16 cellular contexts compared by ENCODE assay signal in genomic region chr16:86824751-86825310, GRCh38.
DNase-seq lines count a peak whose midpoint lies in the region; ATAC-seq, FAIRE-seq and TF ChIP-seq lines count a peak whose summit lies in the region.
"Had no signal": no experiment of that assay in that cellular context is flagged by ENCODE, and none has a peak within 500 bp of the region (broad histone marks: within the 10 kb centered on the region; RNA-seq: fewer than 3 reads in every experiment).

No MANE protein-coding gene starts in this region.

- FAIRE-seq in RCC 7860 (lab: Jason Lieb, UNC) = no peak

- no peak overlapping the region for H2AFZ ChIP-seq in GM23338
- H2AFZ ChIP-seq in neuronal stem cell (ENCODE audit: low read length) = no peak overlapping the region

- H3K9ac ChIP-seq in endodermal cell (ENCODE audit: extremely low read depth, low read length, poor library complexity, severe bottlenecking) = no peak overlapping the region
- no peak overlapping the region for H3K9ac ChIP-seq in neuronal stem cell (ENCODE audit: low read depth, low read length, poor library complexity)

- H3K4me1 Mint-ChIP-seq in GM23338 (peaks cover 26% of the 10 kb centered on the region), endodermal cell (peaks cover 26% of the 10 kb centered on the region)
- peaks cover 0 to 3% of the 10 kb centered on the region in 2 donors for H3K4me1 Mint-ChIP-seq in natural killer cell treated with Interleukin-12 subunit alpha and Interleukin-12 subunit beta and Interleukin-15 and Interleukin-18, amount 100 ng/mL, for 72 hours (ENCODE audit: low read depth in 2 of 2)
- H3K4me1 Mint-ChIP-seq: B cell had no signal

- H3K79me1 ChIP-seq in neuronal stem cell (ENCODE audit: low read depth, low read length) = no peaks in the 10 kb centered on the region

- H3K9me3 Mint-ChIP-seq in GM23338 = no peaks in the 10 kb centered on the region
- H3K9me3 Mint-ChIP-seq in endodermal cell = peaks cover 6% of the 10 kb centered on the region
- no peaks in the 10 kb centered on the region for H3K9me3 Mint-ChIP-seq in natural killer cell treated with Interleukin-12 subunit alpha and Interleukin-12 subunit beta and Interleukin-15 and Interleukin-18, amount 100 ng/mL, for 72 hours

- peaks cover 13% of the 10 kb centered on the region; the same call in 1 of the 2 replicates for H3K9me2 ChIP-seq in GM23338 (ENCODE audit: insufficient read depth)

- H3K14ac ChIP-seq in neuronal stem cell (ENCODE audit: low read length) = no peak overlapping the region

- no peak overlapping the region for H4K8ac ChIP-seq in neuronal stem cell (ENCODE audit: low read depth, low read length)

- 72 to 76% methylated on average over 7 to 17 of the region's 18 CpGs for WGBS in endodermal cell (ENCODE audit: insufficient coverage in 1 of 2, insufficient read length in 1 of 2), 2 experiments
- WGBS in neuronal stem cell (ENCODE audit: extremely low coverage in 2 of 2, insufficient read length in 2 of 2, insufficient replicate concordance in 1 of 2), 2 donors = no CpG with 5 or more reads among the region's 18 CpGs

- peaks cover 14% of the 10 kb centered on the region for H3K27me3 Mint-ChIP-seq in GM23338 (ENCODE audit: insufficient read depth, low read depth, poor library complexity)
- peaks cover 54% of the 10 kb centered on the region for H3K27me3 Mint-ChIP-seq in endodermal cell (ENCODE audit: insufficient read depth)
- H3K27me3 Mint-ChIP-seq in natural killer cell treated with Interleukin-12 subunit alpha and Interleukin-12 subunit beta and Interleukin-15 and Interleukin-18, amount 100 ng/mL, for 72 hours = peaks cover 45 to 54% of the 10 kb centered on the region in 2 donors

- ATAC-seq in GM23338 (peak; percentile 33), GM21367 (IDR thresholded peaks at IDR 0.05; ENCODE audit: unreplicated experiment) (no peak)
- no peak for ATAC-seq in natural killer cell treated with Interleukin-12 subunit alpha and Interleukin-12 subunit beta and Interleukin-15 and Interleukin-18, amount 100 ng/mL, for 72 hours
- ATAC-seq: mucosa of descending colon had no signal

- no peak overlapping the region for H4K91ac ChIP-seq in neuronal stem cell (ENCODE audit: low read depth, low read length, poor library complexity)

- no peak overlapping the region for H3K27ac ChIP-seq in GM23338 (ENCODE audit: low read depth)
- no peak overlapping the region for H3K27ac ChIP-seq in endodermal cell (ENCODE audit: low read depth, low read length)
- no peak overlapping the region for H3K27ac ChIP-seq in neuronal stem cell (replicated peaks; ENCODE audit: low read length)

- no peak overlapping the region for H2BK5ac ChIP-seq in neuronal stem cell (ENCODE audit: low read length)

- H2BK12ac ChIP-seq in neuronal stem cell (ENCODE audit: low read length) = peak overlapping the region; percentile 18

- H3K4me1 ChIP-seq in GM23338 (ENCODE audit: insufficient read depth) (peaks cover 19% of the 10 kb centered on the region), endodermal cell (ENCODE audit: control insufficient read depth, insufficient read depth, low read length) (no peaks in the 10 kb centered on the region), neuronal stem cell (ENCODE audit: control insufficient read depth in 2 of 2, insufficient read depth in 1 of 2, low read depth in 1 of 2, low read length in 2 of 2) (peaks cover 4 to 8% of the 10 kb centered on the region in 2 donors)

- no peak overlapping the region for H2BK15ac ChIP-seq in neuronal stem cell (ENCODE audit: low read length)

- H3K27ac Mint-ChIP-seq in GM23338 (no peak overlapping the region), endodermal cell (peak overlapping the region; percentile 44)
- no peak overlapping the region for H3K27ac Mint-ChIP-seq in natural killer cell treated with Interleukin-12 subunit alpha and Interleukin-12 subunit beta and Interleukin-15 and Interleukin-18, amount 100 ng/mL, for 72 hours
- H3K27ac Mint-ChIP-seq: B cell had no signal

- H4K20me1 ChIP-seq in GM23338 (replicated peaks; ENCODE audit: insufficient read depth) = no peaks in the 10 kb centered on the region

- H3K9me3 ChIP-seq in endodermal cell (ENCODE audit: control insufficient read depth, low read length) (no peaks in the 10 kb centered on the region), neuronal stem cell (replicated peaks in 1 of 2; ENCODE audit: control insufficient read depth in 2 of 2, insufficient read depth in 1 of 2, low read depth in 1 of 2, low read length in 2 of 2) (no peaks in the 10 kb centered on the region)
- H3K9me3 ChIP-seq: mucosa of descending colon had no signal

- H3K36me3 Mint-ChIP-seq in GM23338 (ENCODE audit: low read depth) (no peaks in the 10 kb centered on the region), endodermal cell (ENCODE audit: low read depth) (no peaks in the 10 kb centered on the region)
- H3K36me3 Mint-ChIP-seq in natural killer cell treated with Interleukin-12 subunit alpha and Interleukin-12 subunit beta and Interleukin-15 and Interleukin-18, amount 100 ng/mL, for 72 hours = no peaks in the 10 kb centered on the region

- no peak overlapping the region for H3K23ac ChIP-seq in neuronal stem cell (ENCODE audit: low read depth, low read length, poor library complexity)

- no peak overlapping the region for H3K4me3 ChIP-seq in GM23338
- no peak overlapping the region for H3K4me3 ChIP-seq in endodermal cell (ENCODE audit: low read length)
- H3K4me3 ChIP-seq in neuronal stem cell (ENCODE audit: low read length in 2 of 2) = peak overlapping the region in 1 of 2 donors; percentile 33
- H3K4me3 ChIP-seq: mucosa of descending colon had no signal

- H3K4me3 Mint-ChIP-seq in GM23338 (no peak overlapping the region), endodermal cell (no peak overlapping the region)
- no peak overlapping the region for H3K4me3 Mint-ChIP-seq in natural killer cell treated with Interleukin-12 subunit alpha and Interleukin-12 subunit beta and Interleukin-15 and Interleukin-18, amount 100 ng/mL, for 72 hours
- H3K4me3 Mint-ChIP-seq: B cell had no signal

- H3K79me2 ChIP-seq in GM23338 (replicated peaks; ENCODE audit: insufficient read depth) = no peaks in the 10 kb centered on the region

- TF ChIP-seq CTCF in GM23338 (conservative IDR thresholded peaks at IDR 0.05; ENCODE audit: low read depth in 2 of 2) = no peak
- no peak for TF ChIP-seq CTCF in endodermal cell (conservative IDR thresholded peaks at IDR 0.05)

- H3K4ac ChIP-seq in neuronal stem cell (ENCODE audit: low read length) = no peak overlapping the region

- H3K27me3 ChIP-seq in GM23338 (ENCODE audit: insufficient read depth) (no peaks in the 10 kb centered on the region), endodermal cell (ENCODE audit: control insufficient read depth, insufficient read depth, low read length, poor library complexity, severe bottlenecking) (no peaks in the 10 kb centered on the region), neuronal stem cell (ENCODE audit: control insufficient read depth in 3 of 3, insufficient read depth in 3 of 3, low read depth in 1 of 3, low read length in 3 of 3) (peaks cover 0 to 43% (median 0%) of the 10 kb centered on the region in 3 experiments)

- peak; percentile 22 for DNase-seq in GM23338 (ENCODE audit: low spot score)
- DNase-seq in RCC 7860 (ENCODE audit: low spot score) = peak; percentile 77
- DNase-seq in endodermal cell = peak; percentile 81
- no peak for DNase-seq in neuronal stem cell (ENCODE audit: low spot score)
- DNase-seq in NCI-H510A (lab: John Stamatoyannopoulos, UW) = no peak
- DNase-seq in occipital lobe (lab: John Stamatoyannopoulos, UW) = no peak
- DNase-seq in natural killer cell treated with Interleukin-12 subunit alpha and Interleukin-12 subunit beta and Interleukin-15 and Interleukin-18, amount 100 ng/mL, for 72 hours (ENCODE audit: low spot score) = no peak
- DNase-seq: activated CD4-positive, CD25-positive, alpha-beta regulatory T cell treated with anti-CD3 and anti-CD28 coated beads, Interleukin-2, amount 50 U/mL, for 72 hours; activated T-cell treated with anti-CD3 and anti-CD28 coated beads, Interleukin-2, amount 50 U/mL, for 1 hour; DMS79 treated with DMSO at 0.1 percent for 48 hours; foreskin melanocyte; mucosa of descending colon; MV-4-11; trophoblast cell had no signal

- H3F3A ChIP-seq in GM23338 (replicated peaks; ENCODE audit: low read depth) = no peaks in the 10 kb centered on the region

- no peak overlapping the region for H2AK5ac ChIP-seq in neuronal stem cell (ENCODE audit: low read depth, low read length)

- H3K4me2 ChIP-seq in GM23338 (no peak overlapping the region), neuronal stem cell (ENCODE audit: insufficient read depth, low read length, poor library complexity, severe bottlenecking) (no peak overlapping the region)

- H3K36me3 ChIP-seq in GM23338 (ENCODE audit: insufficient read depth) = no peaks in the 10 kb centered on the region
- H3K36me3 ChIP-seq in endodermal cell (ENCODE audit: control insufficient read depth, insufficient read depth, low read length) = no peaks in the 10 kb centered on the region
- H3K36me3 ChIP-seq in neuronal stem cell (replicated peaks in 1 of 2; ENCODE audit: control insufficient read depth in 2 of 2, insufficient read depth in 2 of 2, low read length in 2 of 2) = no peaks in the 10 kb centered on the region

- H3K18ac ChIP-seq in neuronal stem cell (ENCODE audit: low read length) = no peak overlapping the region

- no peak overlapping the region for H2BK120ac ChIP-seq in neuronal stem cell (ENCODE audit: low read depth, low read length)

TF ChIP-seq in GM23338, 12 proteins besides CTCF, POLR2A, EP300 and RAD21 (continues in another document):
- TF ChIP-seq ZNF331 (CRISPR knock-in tag; IDR thresholded peaks at IDR 0.05; ENCODE audit: low read depth) (no peak), JUNB (IDR thresholded peaks at IDR 0.05; ENCODE audit: unreplicated experiment) (no peak), EZH2 (IDR thresholded peaks at IDR 0.05; ENCODE audit: low read depth, unreplicated experiment) (no peak)

Comparison
In these comparisons a context has a peak if more than half of its experiments do, and no peak if none do; other contexts are left out.
1. DNase-seq: peak in GM23338 (single experiment), RCC 7860 (single experiment) and endodermal cell (single experiment); none in neuronal stem cell (single experiment), NCI-H510A (single experiment), occipital lobe (single experiment) and natural killer cell treated with Interleukin-12 subunit alpha and Interleukin-12 subunit beta and Interleukin-15 and Interleukin-18, amount 100 ng/mL, for 72 hours (single experiment).